Comparison of ENCODE assay signal across 9 cellular contexts in genomic region chr3:123025642-123026521, GRCh38. TPM values are rescaled to one million over a fixed set of nuclear protein-coding genes. Genes with fewer than 3 reads are reported as not detected.
DNase-seq lines count a peak whose midpoint lies in the region; ATAC-seq and TF ChIP-seq lines count a peak whose summit lies in the region.
"Had no signal": no experiment of that assay in that cellular context is flagged by ENCODE, and none has a peak within 500 bp of the region (broad histone marks: within the 10 kb centered on the region; RNA-seq: fewer than 3 reads in every experiment).

No MANE protein-coding gene starts in this region.

- H3K9me3 ChIP-seq in body of pancreas (no peaks in the 10 kb centered on the region), thoracic aorta (no peaks in the 10 kb centered on the region)

- no peaks in the 10 kb centered on the region for H3K36me3 ChIP-seq in body of pancreas (replicated peaks in 1 of 2; ENCODE audit: insufficient read depth in 1 of 2, low read depth in 2 of 2)
- H3K36me3 ChIP-seq in kidney epithelial cell (ENCODE audit: control insufficient read depth, insufficient read depth, low read length): no peaks in the 10 kb centered on the region
- H3K36me3 ChIP-seq in thoracic aorta: no peaks in the 10 kb centered on the region

- 26 to 33% methylated on average over 26 to 28 of the region's 33 CpGs for WGBS in body of pancreas, 2 donors

- H3K4me1 ChIP-seq in body of pancreas: peaks cover 22% of the 10 kb centered on the region
- H3K4me1 ChIP-seq in thoracic aorta (ENCODE audit: control insufficient read depth in 1 of 2, low read depth in 2 of 2): peaks cover 15 to 24% of the 10 kb centered on the region in 2 donors

- no peak for DNase-seq in T-helper 1 cell
- DNase-seq in body of pancreas: peak in 3 of 4 donors; percentile 13 to 40 (median 34)
- DNase-seq in kidney epithelial cell (ENCODE audit: low read depth): no peak
- no peak for DNase-seq in thoracic aorta (ENCODE audit: low spot score)
- DNase-seq in activated gamma-delta T cell treated with Interleukin-2 at 50 U/mL for 16 hours: no peak
- no peak for DNase-seq in NCI-H2107 treated with DMSO at 0.1 percent for 48 hours (lab: John Stamatoyannopoulos, UW; ENCODE audit: unreplicated experiment)
- DNase-seq in stimulated activated CD8-positive, alpha-beta memory T cell treated with anti-CD3 and anti-CD28 coated beads, Interleukin-4, amount 100 ng/mL, for 48 hours: no peak
- DNase-seq: NCI-H1694 had no signal

- H3K4me3 ChIP-seq in body of pancreas: no peak overlapping the region
- H3K4me3 ChIP-seq in kidney epithelial cell (ENCODE audit: low read depth, low read length): peak overlapping the region; percentile 30
- peak overlapping the region; percentile 77 for H3K4me3 ChIP-seq in thoracic aorta

- H3K27ac ChIP-seq in body of pancreas (no peak overlapping the region), thoracic aorta (no peak overlapping the region)

- peaks cover 10% of the 10 kb centered on the region for H3K4me1 Mint-ChIP-seq in T-helper 1 cell treated with Interleukin-12 subunit alpha and Interleukin-12 subunit beta and Interleukin-4 antibody, amounts not matched to agents 30 μg/mL and 1 μg/mL, for 36 hours (ENCODE audit: low read depth)

- no peaks in the 10 kb centered on the region for H3K9me3 Mint-ChIP-seq in T-helper 1 cell treated with Interleukin-12 subunit alpha and Interleukin-12 subunit beta and Interleukin-4 antibody, amounts not matched to agents 30 μg/mL and 1 μg/mL, for 36 hours

- no peak overlapping the region for H3K27ac Mint-ChIP-seq in T-helper 1 cell treated with Interleukin-12 subunit alpha and Interleukin-12 subunit beta and Interleukin-4 antibody, amounts not matched to agents 30 μg/mL and 1 μg/mL, for 36 hours

- peak; percentile 28 for ATAC-seq in body of pancreas
- no peak for ATAC-seq in thoracic aorta (ENCODE audit: insufficient number of reproducible peaks, low FRiP score, low read depth)

- H3K27me3 ChIP-seq in body of pancreas: no peaks in the 10 kb centered on the region
- peaks cover 82% of the 10 kb centered on the region for H3K27me3 ChIP-seq in kidney epithelial cell (ENCODE audit: control insufficient read depth, insufficient read depth, low read length)
- no peaks in the 10 kb centered on the region for H3K27me3 ChIP-seq in thoracic aorta (replicated peaks; ENCODE audit: insufficient read depth)

- no peak for TF ChIP-seq CTCF in body of pancreas (IDR thresholded peaks at IDR 0.05)
- TF ChIP-seq CTCF in kidney epithelial cell (IDR thresholded peaks at IDR 0.05; ENCODE audit: insufficient read depth, low read length, poor library complexity, severe bottlenecking): no peak
- no peak for TF ChIP-seq CTCF in thoracic aorta (IDR thresholded peaks at IDR 0.05)

- H3K36me3 Mint-ChIP-seq in T-helper 1 cell treated with Interleukin-12 subunit alpha and Interleukin-12 subunit beta and Interleukin-4 antibody, amounts not matched to agents 30 μg/mL and 1 μg/mL, for 36 hours (ENCODE audit: low read depth): peaks cover 1% of the 10 kb centered on the region

- intact Hi-C loops in body of pancreas (cut with DNase I): no loop called here

- peak overlapping the region; percentile 73 for H3K4me3 Mint-ChIP-seq in T-helper 1 cell treated with Interleukin-12 subunit alpha and Interleukin-12 subunit beta and Interleukin-4 antibody, amounts not matched to agents 30 μg/mL and 1 μg/mL, for 36 hours

- peaks cover 62% of the 10 kb centered on the region for H3K27me3 Mint-ChIP-seq in T-helper 1 cell treated with Interleukin-12 subunit alpha and Interleukin-12 subunit beta and Interleukin-4 antibody, amounts not matched to agents 30 μg/mL and 1 μg/mL, for 36 hours (ENCODE audit: low read depth)

- no peak for TF ChIP-seq POLR2A in body of pancreas (IDR thresholded peaks at IDR 0.05)

RNA-seq across cellular contexts. Expression of gene SEMA5B, which starts 1.7 kb away (rescaled TPM):
- 10 to 100 TPM in 1 of 2 donors, 1 to 10 TPM in 1; 1.0 to 15.2 TPM for total RNA-seq in body of pancreas
- total RNA-seq in kidney epithelial cell: 0.21 TPM in 1 of 2 replicates, not detected in the other
- total RNA-seq in thoracic aorta: 1 to 10 TPM in 1 of 2 donors, under 1 TPM in 1; 0.14 to 3.2 TPM

RNA-seq across cellular contexts. Expression of gene PDIA5, which starts 40.9 kb away (rescaled TPM):
- total RNA-seq in body of pancreas (10 to 100 TPM; 28.8 to 73.2 TPM), kidney epithelial cell (14.4 and 18.8 TPM in 2 replicates), thoracic aorta (10 to 100 TPM; 28.0 to 33.2 TPM)

Comparison
In these comparisons a context has a peak if more than half of its experiments do, and no peak if none do; other contexts are left out.
1. DNase-seq: peak in body of pancreas (3 of 4); none in T-helper 1 cell (0 of 5), kidney epithelial cell (single experiment), thoracic aorta (single experiment), activated gamma-delta T cell treated with Interleukin-2 at 50 U/mL for 16 hours (single experiment), NCI-H2107 treated with DMSO at 0.1 percent for 48 hours (single experiment) and stimulated activated CD8-positive, alpha-beta memory T cell treated with anti-CD3 and anti-CD28 coated beads, Interleukin-4, amount 100 ng/mL, for 48 hours (single experiment).
2. H3K4me3 ChIP-seq: peak in kidney epithelial cell (single experiment) and thoracic aorta (single experiment); none in body of pancreas (0 of 2).